In the genomic region with DNA sequence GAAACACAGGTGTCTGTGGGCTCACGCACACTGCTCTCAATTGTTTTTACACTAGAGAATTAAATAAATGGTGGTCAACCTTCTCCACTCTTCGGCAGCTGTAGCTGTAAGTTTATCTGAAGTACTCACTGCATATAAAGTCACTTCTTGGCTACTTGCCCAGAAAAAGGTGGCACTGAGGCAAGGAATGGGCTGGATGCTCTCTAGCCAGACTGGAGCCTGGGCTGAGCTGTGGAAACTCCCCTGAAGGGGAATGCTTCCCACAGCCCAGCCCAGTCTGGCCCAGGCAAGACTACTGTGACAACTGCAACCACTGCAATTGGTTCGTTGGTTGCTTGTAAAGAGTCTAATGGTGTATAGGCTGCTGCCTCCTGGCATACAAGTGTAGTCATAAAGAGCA, we compare ENCODE assay signal across 11 cellular contexts. TPM values are rescaled to one million over a fixed set of nuclear protein-coding genes. Genes with fewer than 3 reads are reported as not detected.
DNase-seq lines count a peak whose midpoint lies in the region; TF ChIP-seq lines count a peak whose summit lies in the region.
"Had no signal": no experiment of that assay in that cellular context is flagged by ENCODE, and none has a peak within 500 bp of the region (broad histone marks: within the 10 kb centered on the region; RNA-seq: fewer than 3 reads in every experiment).

No MANE protein-coding gene starts in this region.

- H3K4me1 Mint-ChIP-seq in Calu3 (ENCODE audit: low read depth, unreplicated experiment) (peaks cover 45% of the 10 kb centered on the region), chondrocyte (ENCODE audit: low read depth) (peaks cover 33% of the 10 kb centered on the region)

- intact Hi-C loops in Calu3 (cut with micrococcal nuclease; ENCODE audit: unreplicated experiment) = no loop called here

- no peak overlapping the region for H3K4me3 ChIP-seq in suprapubic skin

- peaks cover 64% of the 10 kb centered on the region for H3K36me3 ChIP-seq in suprapubic skin

- H3K27me3 Mint-ChIP-seq in Calu3 (ENCODE audit: unreplicated experiment) (no peaks in the 10 kb centered on the region), chondrocyte (ENCODE audit: low read depth) (no peaks in the 10 kb centered on the region)
- H3K27me3 Mint-ChIP-seq: CD4-positive, CD25-positive, alpha-beta regulatory T cell; effector memory CD8-positive, alpha-beta T cell had no signal

- H3K27ac Mint-ChIP-seq in Calu3 (ENCODE audit: unreplicated experiment) = no peak overlapping the region
- H3K27ac Mint-ChIP-seq in chondrocyte (ENCODE audit: unreplicated experiment) = peak overlapping the region; percentile 49
- H3K27ac Mint-ChIP-seq: CD4-positive, CD25-positive, alpha-beta regulatory T cell had no signal

- TF ChIP-seq CTCF in Calu3 (IDR thresholded peaks at IDR 0.05; ENCODE audit: unreplicated experiment) (no peak), chondrocyte (IDR thresholded peaks at IDR 0.05) (no peak), suprapubic skin (IDR thresholded peaks at IDR 0.05) (no peak)

- H3K27me3 ChIP-seq in suprapubic skin = no peaks in the 10 kb centered on the region

- H3K9me3 Mint-ChIP-seq in Calu3 (ENCODE audit: low read depth, unreplicated experiment) (peaks cover 5% of the 10 kb centered on the region), chondrocyte (ENCODE audit: low read depth) (no peaks in the 10 kb centered on the region)
- H3K9me3 Mint-ChIP-seq: CD4-positive, CD25-positive, alpha-beta regulatory T cell; effector memory CD8-positive, alpha-beta T cell had no signal

- no peaks in the 10 kb centered on the region for H3K9me3 ChIP-seq in suprapubic skin

- DNase-seq in Calu3 (peak; percentile 43), NCI-H128 (lab: John Stamatoyannopoulos, UW; ENCODE audit: unreplicated experiment) (peak; percentile 38), chondrocyte (ENCODE audit: low spot score) (no peak), midbrain (lab: John Stamatoyannopoulos, UW) (peak; percentile 28), suprapubic skin (ENCODE audit: low spot score in 2 of 2) (no peak), NCI-H1048 (lab: John Stamatoyannopoulos, UW) (no peak), middle frontal gyrus (ENCODE audit: extremely low spot score, low spot score) (no peak), RPMI8226 (no peak)
- DNase-seq: activated T-cell treated with anti-CD3 and anti-CD28 coated beads for 4 hours; CD4-positive, CD25-positive, alpha-beta regulatory T cell; effector memory CD8-positive, alpha-beta T cell had no signal

- no peak for TF ChIP-seq EP300 in suprapubic skin (IDR thresholded peaks at IDR 0.05)

- H3K36me3 Mint-ChIP-seq in Calu3 (ENCODE audit: insufficient read depth, unreplicated experiment) = peaks cover 40% of the 10 kb centered on the region
- H3K36me3 Mint-ChIP-seq in chondrocyte (ENCODE audit: low read depth) = peaks cover 29% of the 10 kb centered on the region

- H3K4me1 ChIP-seq in suprapubic skin = peaks cover 4% of the 10 kb centered on the region

- CTCF ChIA-PET in Calu3 (lab: Charles Lee) = no interaction called here

- no peak overlapping the region for H3K27ac ChIP-seq in suprapubic skin

- no peak for TF ChIP-seq POLR2A in suprapubic skin (IDR thresholded peaks at IDR 0.05)

- H3K4me3 Mint-ChIP-seq in Calu3 (ENCODE audit: low read depth, unreplicated experiment) = no peak overlapping the region
- H3K4me3 Mint-ChIP-seq in chondrocyte (ENCODE audit: unreplicated experiment) = no peak overlapping the region
- H3K4me3 Mint-ChIP-seq: CD4-positive, CD25-positive, alpha-beta regulatory T cell; effector memory CD8-positive, alpha-beta T cell had no signal

- no TSS peak for BruUV-seq in Calu3 (replicated peaks; lab: Mats Ljungman, UMichigan)

- 73% methylated on average over 3 of the region's 3 CpGs for WGBS in suprapubic skin

RNA-seq across cellular contexts. Expression of a gene that starts 4.5 kb away (rescaled TPM):
- total RNA-seq in Calu3 (2022) (2.3 and 2.8 TPM in 2 replicates), chondrocyte (0.35 to 0.72 TPM (median 0.60 TPM) in 3 replicates), suprapubic skin (1 to 10 TPM in 2 of 4 donors, under 1 TPM in 2; 0.21 to 9.1 (median 1.7) TPM)

RNA-seq across cellular contexts. Expression of a gene that starts 11.5 kb away (rescaled TPM):
- total RNA-seq in Calu3 (2022) (678 and 719 TPM in 2 replicates), chondrocyte (378 to 436 TPM (median 403 TPM) in 3 replicates), suprapubic skin (100 to 1,000 TPM; 124 to 243 (median 161) TPM)

RNA-seq across cellular contexts. Expression of a gene that starts 11.7 kb away (rescaled TPM):
- 0.61 and 0.94 TPM in 2 replicates for total RNA-seq in Calu3 (2022)
- total RNA-seq in chondrocyte = 0.29 to 0.38 TPM (median 0.30 TPM) in 3 replicates
- total RNA-seq in suprapubic skin = 1 to 10 TPM in 1 of 4 donors, under 1 TPM in 3; 0.47 to 4.8 (median 0.90) TPM

RNA-seq across cellular contexts. Expression of a gene that starts 47.5 kb away (rescaled TPM):
- total RNA-seq in Calu3 (2022) (24.5 and 27.0 TPM in 2 replicates), chondrocyte (6.5 to 7.7 TPM (median 7.6 TPM) in 3 replicates), suprapubic skin (1 to 10 TPM in 3 of 4 donors, under 1 TPM in 1; 0.76 to 2.8 (median 2.3) TPM)

Comparison
In these comparisons a context has a peak if more than half of its experiments do, and no peak if none do; other contexts are left out.
1. DNase-seq: peak in Calu3 (single experiment), NCI-H128 (single experiment) and midbrain (single experiment); none in chondrocyte (single experiment), suprapubic skin (0 of 2), NCI-H1048 (single experiment), middle frontal gyrus (single experiment) and RPMI8226 (single experiment).